ENCODE assay signal across 8 cellular contexts in the genomic region with DNA sequence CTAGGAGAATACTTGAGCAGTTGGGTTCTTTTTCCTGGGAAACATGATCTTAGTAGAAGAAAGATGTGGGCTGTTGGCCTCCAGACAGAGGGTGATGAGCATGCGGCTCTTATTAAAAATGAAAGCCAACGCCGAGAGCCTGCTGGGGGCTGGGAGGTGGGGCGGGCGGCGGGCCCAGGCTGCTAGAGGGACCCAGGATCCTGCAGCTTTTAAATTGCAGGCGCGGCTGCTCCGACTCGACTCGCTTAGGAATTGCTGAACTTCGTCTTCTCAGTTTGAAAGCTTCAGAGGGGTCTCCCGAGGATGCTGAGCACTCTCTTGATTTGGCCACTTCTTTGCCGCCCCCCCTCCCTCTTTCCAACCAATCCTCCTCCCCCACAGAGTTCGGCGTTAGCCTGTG. TPM values are rescaled to one million over a fixed set of nuclear protein-coding genes. Genes with fewer than 3 reads are reported as not detected.
DNase-seq lines count a peak whose midpoint lies in the region; ATAC-seq and TF ChIP-seq lines count a peak whose summit lies in the region.

No MANE protein-coding gene starts in this region.

- H3K9me3 ChIP-seq in ectodermal cell (ENCODE audit: control insufficient read depth, low read length) = no peaks in the 10 kb centered on the region

- H3K36me3 ChIP-seq in BJ (ENCODE audit: control insufficient read depth, insufficient read depth, low read length) = peaks cover 3% of the 10 kb centered on the region
- no peaks in the 10 kb centered on the region for H3K36me3 ChIP-seq in ectodermal cell (ENCODE audit: control insufficient read depth, insufficient read depth, low read length)

- H3K27ac Mint-ChIP-seq in WTC11 (no peak overlapping the region), memory B cell (peak overlapping the region; percentile 82)

- no peaks in the 10 kb centered on the region for H3K4me1 ChIP-seq in ectodermal cell (ENCODE audit: control insufficient read depth, insufficient read depth, low read length)

- H3K27ac ChIP-seq in ectodermal cell (ENCODE audit: insufficient read depth, low read depth, low read length, poor library complexity, severe bottlenecking) = no peak overlapping the region

- H3K27me3 ChIP-seq in BJ (ENCODE audit: control insufficient read depth, insufficient read depth, low read length) (no peaks in the 10 kb centered on the region), ectodermal cell (ENCODE audit: control insufficient read depth, insufficient read depth, low read length, poor library complexity, severe bottlenecking) (peaks cover 40% of the 10 kb centered on the region)

- H3K4me1 Mint-ChIP-seq in WTC11 (peaks cover 14% of the 10 kb centered on the region), memory B cell (peaks cover 30% of the 10 kb centered on the region)

- DNase-seq in BJ (ENCODE audit: low read depth) = no peak
- peak; percentile 48 for DNase-seq in HPDE6-E6E7 (ENCODE audit: extremely low spot score)
- no peak for DNase-seq in WTC11 (ENCODE audit: low spot score)
- DNase-seq in memory B cell (ENCODE audit: low spot score in 2 of 2) = no peak
- DNase-seq in stimulated activated CD8-positive, alpha-beta memory T cell treated with anti-CD3 and anti-CD28 coated beads, Interleukin-7, amount 100 ng/mL, for 24 hours (ENCODE audit: low read depth) = peak; percentile 26

- ATAC-seq in WTC11 (no peak), memory B cell (ENCODE audit: low read depth) (peak; percentile 23), GM21381 (IDR thresholded peaks at IDR 0.05; ENCODE audit: unreplicated experiment) (no peak), HG03521 (IDR thresholded peaks at IDR 0.05; ENCODE audit: unreplicated experiment) (no peak)

- H3K9me3 Mint-ChIP-seq in WTC11 (no peaks in the 10 kb centered on the region), memory B cell (no peaks in the 10 kb centered on the region)

- H3K36me3 Mint-ChIP-seq in WTC11 = no peaks in the 10 kb centered on the region
- H3K36me3 Mint-ChIP-seq in memory B cell = peaks cover 5% of the 10 kb centered on the region

- 18 to 21% methylated on average over 16 of the region's 16 CpGs for WGBS in ectodermal cell, 2 experiments

- POLR2A ChIA-PET in BJ (lab: Charles Lee) (no interaction called here), WTC11 (lab: Charles Lee) (interaction anchor here (0.7 to 1.2 kb wide), 3 partner anchors 14 to 43 kb away, joined by 3 to 5 read pairs (median 4); no protein-coding TSS in a partner anchor)

- CTCF ChIA-PET in BJ (lab: Yijun Ruan, JAX) (interaction anchor here (1.5 kb wide), 1 partner anchor 40 kb away, joined by 3 read pairs; no protein-coding TSS in a partner anchor), WTC11 (lab: Charles Lee) (interaction anchor here (0.6 to 1.3 kb wide), 4 partner anchors 36 to 138 kb away, joined by 3 to 9 read pairs (median 4); no protein-coding TSS in a partner anchor)

- H3K4me3 ChIP-seq in BJ (ENCODE audit: low read depth, low read length) = peak overlapping the region; percentile 63
- H3K4me3 ChIP-seq in ectodermal cell (ENCODE audit: insufficient read depth, low read depth, low read length) = peak overlapping the region; percentile 43

- H3K4me3 Mint-ChIP-seq in WTC11 (peak overlapping the region; percentile 58), memory B cell (peak overlapping the region; percentile 81)

- TF ChIP-seq CTCF in BJ (IDR thresholded peaks at IDR 0.05; ENCODE audit: insufficient read depth, low read depth, low read length) = no peak
- TF ChIP-seq CTCF in WTC11 (IDR thresholded peaks at IDR 0.05) = no peak

- H3K27me3 Mint-ChIP-seq in WTC11 (ENCODE audit: low read depth) = peaks cover 27% of the 10 kb centered on the region
- no peaks in the 10 kb centered on the region for H3K27me3 Mint-ChIP-seq in memory B cell

TF ChIP-seq in WTC11, 78 proteins besides CTCF, POLR2A, EP300 and RAD21:
- TF ChIP-seq MYBL2 (CRISPR knock-in tag; IDR thresholded peaks at IDR 0.05) (no peak), CBFB (CRISPR knock-in tag; IDR thresholded peaks at IDR 0.05; ENCODE audit: low read depth) (no peak), CREB1 (CRISPR knock-in tag; IDR thresholded peaks at IDR 0.05) (no peak), GTF2I (CRISPR knock-in tag; conservative IDR thresholded peaks at IDR 0.05) (no peak), FOXJ3 (CRISPR knock-in tag; IDR thresholded peaks at IDR 0.05; ENCODE audit: borderline replicate concordance) (no peak), RORB (CRISPR knock-in tag; IDR thresholded peaks at IDR 0.05) (no peak), ESRRA (CRISPR knock-in tag; IDR thresholded peaks at IDR 0.05; ENCODE audit: borderline replicate concordance) (no peak), ETV6 (CRISPR knock-in tag; IDR thresholded peaks at IDR 0.05) (no peak), ZNF219 (CRISPR knock-in tag; IDR thresholded peaks at IDR 0.05; ENCODE audit: borderline replicate concordance) (no peak), GABPB1 (CRISPR knock-in tag; IDR thresholded peaks at IDR 0.05) (no peak)
- TF ChIP-seq, protein P1, sequence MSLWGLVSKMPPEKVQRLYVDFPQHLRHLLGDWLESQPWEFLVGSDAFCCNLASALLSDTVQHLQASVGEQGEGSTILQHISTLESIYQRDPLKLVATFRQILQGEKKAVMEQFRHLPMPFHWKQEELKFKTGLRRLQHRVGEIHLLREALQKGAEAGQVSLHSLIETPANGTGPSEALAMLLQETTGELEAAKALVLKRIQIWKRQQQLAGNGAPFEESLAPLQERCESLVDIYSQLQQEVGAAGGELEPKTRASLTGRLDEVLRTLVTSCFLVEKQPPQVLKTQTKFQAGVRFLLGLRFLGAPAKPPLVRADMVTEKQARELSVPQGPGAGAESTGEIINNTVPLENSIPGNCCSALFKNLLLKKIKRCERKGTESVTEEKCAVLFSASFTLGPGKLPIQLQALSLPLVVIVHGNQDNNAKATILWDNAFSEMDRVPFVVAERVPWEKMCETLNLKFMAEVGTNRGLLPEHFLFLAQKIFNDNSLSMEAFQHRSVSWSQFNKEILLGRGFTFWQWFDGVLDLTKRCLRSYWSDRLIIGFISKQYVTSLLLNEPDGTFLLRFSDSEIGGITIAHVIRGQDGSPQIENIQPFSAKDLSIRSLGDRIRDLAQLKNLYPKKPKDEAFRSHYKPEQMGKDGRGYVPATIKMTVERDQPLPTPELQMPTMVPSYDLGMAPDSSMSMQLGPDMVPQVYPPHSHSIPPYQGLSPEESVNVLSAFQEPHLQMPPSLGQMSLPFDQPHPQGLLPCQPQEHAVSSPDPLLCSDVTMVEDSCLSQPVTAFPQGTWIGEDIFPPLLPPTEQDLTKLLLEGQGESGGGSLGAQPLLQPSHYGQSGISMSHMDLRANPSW (CRISPR knock-in tag; conservative IDR thresholded peaks at IDR 0.05; ENCODE audit: low read depth) = no peak
- TF ChIP-seq, protein P2, sequence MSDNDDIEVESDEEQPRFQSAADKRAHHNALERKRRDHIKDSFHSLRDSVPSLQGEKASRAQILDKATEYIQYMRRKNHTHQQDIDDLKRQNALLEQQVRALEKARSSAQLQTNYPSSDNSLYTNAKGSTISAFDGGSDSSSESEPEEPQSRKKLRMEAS (CRISPR knock-in tag; IDR thresholded peaks at IDR 0.05) = no peak
- TF ChIP-seq, protein P3, sequence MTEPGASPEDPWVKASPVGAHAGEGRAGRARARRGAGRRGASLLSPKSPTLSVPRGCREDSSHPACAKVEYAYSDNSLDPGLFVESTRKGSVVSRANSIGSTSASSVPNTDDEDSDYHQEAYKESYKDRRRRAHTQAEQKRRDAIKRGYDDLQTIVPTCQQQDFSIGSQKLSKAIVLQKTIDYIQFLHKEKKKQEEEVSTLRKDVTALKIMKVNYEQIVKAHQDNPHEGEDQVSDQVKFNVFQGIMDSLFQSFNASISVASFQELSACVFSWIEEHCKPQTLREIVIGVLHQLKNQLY (CRISPR knock-in tag; IDR thresholded peaks at IDR 0.05) = no peak
TF ChIP-seq in WTC11: peak in this region for 0.

RNA-seq across cellular contexts. Expression of a gene that starts 1.2 kb away (rescaled TPM):
- polyA plus RNA-seq in BJ (2011; rRNA removed) = 39.7 and 68.5 TPM in 2 replicates
- 47.0 and 50.1 TPM in 2 replicates for polyA minus RNA-seq in BJ (2011; rRNA and poly(A)+ RNA removed)
- 5.6 to 9.7 TPM (median 9.4 TPM) in 3 replicates for total RNA-seq in WTC11 (2021)
- 13.9 TPM for polyA plus RNA-seq in ectodermal cell (2013, experiment 1 of 4)
- polyA plus RNA-seq in ectodermal cell (2013, experiment 2 of 4) = 15.2 TPM
- polyA plus RNA-seq in ectodermal cell (2013, experiment 3 of 4) = 9.0 TPM
- polyA plus RNA-seq in ectodermal cell (2013, experiment 4 of 4) = 11.0 TPM

Comparison
In these comparisons a context has a peak if more than half of its experiments do, and no peak if none do; other contexts are left out.
1. DNase-seq: peak in HPDE6-E6E7 (single experiment) and stimulated activated CD8-positive, alpha-beta memory T cell treated with anti-CD3 and anti-CD28 coated beads, Interleukin-7, amount 100 ng/mL, for 24 hours (single experiment); none in BJ (single experiment), WTC11 (single experiment) and memory B cell (0 of 2).